Comparison of ENCODE assay signal across 11 cellular contexts in the genomic region with DNA sequence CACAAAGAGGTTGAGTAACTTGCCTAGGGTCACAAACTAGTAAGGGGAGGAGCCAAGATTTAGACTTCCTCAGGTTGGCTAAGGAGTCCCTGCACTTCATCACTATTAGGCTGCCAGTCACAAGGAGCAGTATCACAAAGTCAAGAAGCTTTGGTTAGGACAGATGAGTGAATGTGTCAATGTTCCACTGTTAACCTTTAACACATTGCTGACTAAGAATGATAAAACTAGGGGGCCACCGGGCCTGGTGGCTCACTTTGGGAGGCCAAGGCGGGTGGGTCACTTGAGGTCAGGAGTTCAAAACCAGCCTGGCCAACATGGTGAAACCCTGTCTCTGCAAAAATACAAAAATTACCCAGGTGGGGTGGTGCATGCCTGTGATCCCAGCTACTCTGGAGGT. TPM values are rescaled to one million over a fixed set of nuclear protein-coding genes. Genes with fewer than 3 reads are reported as not detected.
A peak's percentile ranks its signal among the peaks of the same experiment; 100 is the strongest.
DNase-seq lines count a peak whose midpoint lies in the region; ATAC-seq and TF ChIP-seq lines count a peak whose summit lies in the region.
"Had no signal": no experiment of that assay in that cellular context is flagged by ENCODE, and none has a peak within 500 bp of the region (broad histone marks: within the 10 kb centered on the region; RNA-seq: fewer than 3 reads in every experiment).

No MANE protein-coding gene starts in this region.

- no peak overlapping the region for H3K14ac ChIP-seq in mesenchymal stem cell (ENCODE audit: low read length in 2 of 2)

- H2AFZ ChIP-seq in mesenchymal stem cell (ENCODE audit: low read depth, low read length): no peak overlapping the region

- no peak overlapping the region for H3K27ac ChIP-seq in mesenchymal stem cell (ENCODE audit: low read length, poor library complexity, severe bottlenecking)
- H3K27ac ChIP-seq: skin epidermis had no signal

- H2AK5ac ChIP-seq in mesenchymal stem cell (ENCODE audit: low read length, severe bottlenecking): no peak overlapping the region

- DNase-seq in activated CD4-positive, alpha-beta T cell treated with anti-CD3 and anti-CD28 coated beads for 36 hours: peak; percentile 59
- no peak for DNase-seq in activated CD4-positive, alpha-beta T cell treated with anti-CD3 and anti-CD28 coated beads, Interleukin-2, amount 50 U/mL, for 4 hours
- DNase-seq in progenitor cell of endocrine pancreas (ENCODE audit: low spot score, unreplicated experiment) (no peak), foreskin fibroblast (no peak), NAMALWA (ENCODE audit: low spot score) (no peak), mesenchymal stem cell (no peak)
- DNase-seq: left cardiac atrium had no signal

- no peak overlapping the region for H3K4ac ChIP-seq in mesenchymal stem cell (ENCODE audit: low read depth in 1 of 2, low read length in 2 of 2)

- no peak overlapping the region for H3K4me3 Mint-ChIP-seq in activated CD4-positive, alpha-beta T cell treated with anti-CD3 and anti-CD28 coated beads for 36 hours
- no peak overlapping the region for H3K4me3 Mint-ChIP-seq in progenitor cell of endocrine pancreas (ENCODE audit: low read depth)

- H2BK12ac ChIP-seq in mesenchymal stem cell (ENCODE audit: low read length in 2 of 2): no peak overlapping the region

- CTCF ChIA-PET in activated CD4-positive, alpha-beta T cell treated with anti-CD3 and anti-CD28 coated beads for 36 hours (lab: Charles Lee): interaction anchor here (0.7 to 5.1 kb wide), 10 partner anchors 10 to 245 kb away, joined by 3 to 30 read pairs (median 3); no protein-coding TSS in a partner anchor

- no peak overlapping the region for H3K9ac ChIP-seq in mesenchymal stem cell (ENCODE audit: low read length)

- POLR2A ChIA-PET in activated CD4-positive, alpha-beta T cell treated with anti-CD3 and anti-CD28 coated beads for 36 hours (lab: Charles Lee): interaction anchor here (0.6 kb wide), 1 partner anchor 16 kb away, joined by 5 read pairs; no protein-coding TSS in a partner anchor

- no peak overlapping the region for H4K8ac ChIP-seq in mesenchymal stem cell (ENCODE audit: low read length)

- no peak overlapping the region for H3K4me2 ChIP-seq in mesenchymal stem cell (ENCODE audit: low read length, poor library complexity, severe bottlenecking)

- WGBS in mesenchymal stem cell: 83% methylated on average over 2 of the region's 2 CpGs

- H3K36me3 Mint-ChIP-seq in activated CD4-positive, alpha-beta T cell treated with anti-CD3 and anti-CD28 coated beads for 36 hours (ENCODE audit: low read depth): peaks cover 57% of the 10 kb centered on the region
- H3K36me3 Mint-ChIP-seq in progenitor cell of endocrine pancreas (ENCODE audit: insufficient read depth): peaks cover 33% of the 10 kb centered on the region

- intact Hi-C loops in activated CD4-positive, alpha-beta T cell treated with anti-CD3 and anti-CD28 coated beads for 36 hours (cut with DNase I, micrococcal nuclease): loop anchor here in 1 of 2 experiments (1.0 kb wide), 1 partner anchor 10 kb away; no protein-coding TSS in a partner anchor

- no peaks in the 10 kb centered on the region for H3K27me3 Mint-ChIP-seq in activated CD4-positive, alpha-beta T cell treated with anti-CD3 and anti-CD28 coated beads for 36 hours
- no peaks in the 10 kb centered on the region for H3K27me3 Mint-ChIP-seq in progenitor cell of endocrine pancreas

- peak; percentile 73 for ATAC-seq in activated CD4-positive, alpha-beta T cell treated with anti-CD3 and anti-CD28 coated beads for 36 hours
- ATAC-seq in GM21723 (IDR thresholded peaks at IDR 0.05; ENCODE audit: unreplicated experiment): peak; percentile 47
- ATAC-seq in HG03520 (IDR thresholded peaks at IDR 0.05; ENCODE audit: unreplicated experiment): peak; percentile 75
- ATAC-seq: left cardiac atrium had no signal

- peak overlapping the region; percentile 53 for H3K27ac Mint-ChIP-seq in activated CD4-positive, alpha-beta T cell treated with anti-CD3 and anti-CD28 coated beads for 36 hours
- peak overlapping the region; percentile 84 for H3K27ac Mint-ChIP-seq in progenitor cell of endocrine pancreas

- no peak overlapping the region for H4K91ac ChIP-seq in mesenchymal stem cell (ENCODE audit: low read length)

- no peak overlapping the region for H2BK120ac ChIP-seq in mesenchymal stem cell (ENCODE audit: low read depth, low read length)

- peaks cover 95% of the 10 kb centered on the region for H3K4me1 Mint-ChIP-seq in activated CD4-positive, alpha-beta T cell treated with anti-CD3 and anti-CD28 coated beads for 36 hours
- peaks cover 33% of the 10 kb centered on the region for H3K4me1 Mint-ChIP-seq in progenitor cell of endocrine pancreas (ENCODE audit: low read depth)

- no peak overlapping the region for H3K23ac ChIP-seq in mesenchymal stem cell (ENCODE audit: low read length in 2 of 2)

- H3K36me3 ChIP-seq in mesenchymal stem cell (ENCODE audit: control insufficient read depth in 1 of 2, insufficient read depth in 2 of 2, low read depth in 1 of 2, low read length in 2 of 2): peaks cover 0 to 2% of the 10 kb centered on the region in 2 experiments

- no peak overlapping the region for H2BK15ac ChIP-seq in mesenchymal stem cell (ENCODE audit: low read depth, poor library complexity, severe bottlenecking)

- H3K27me3 ChIP-seq in mesenchymal stem cell (ENCODE audit: control insufficient read depth in 1 of 2, insufficient read depth in 1 of 2, low read length in 2 of 2): no peaks in the 10 kb centered on the region
- H3K27me3 ChIP-seq: tibial nerve had no signal

- H2BK5ac ChIP-seq in mesenchymal stem cell (ENCODE audit: low read depth, low read length, poor library complexity, severe bottlenecking): no peak overlapping the region

- TF ChIP-seq CTCF in progenitor cell of endocrine pancreas (IDR thresholded peaks at IDR 0.05; ENCODE audit: unreplicated experiment) (no peak), foreskin fibroblast (IDR thresholded peaks at IDR 0.05; ENCODE audit: low read depth, low read length) (no peak)

- H3K4me1 ChIP-seq in mesenchymal stem cell (ENCODE audit: control insufficient read depth, insufficient read depth, low read depth, low read length): peaks cover 5% of the 10 kb centered on the region

- H3K9me3 Mint-ChIP-seq in activated CD4-positive, alpha-beta T cell treated with anti-CD3 and anti-CD28 coated beads for 36 hours (ENCODE audit: low read depth): peaks cover 18% of the 10 kb centered on the region
- H3K9me3 Mint-ChIP-seq in progenitor cell of endocrine pancreas (ENCODE audit: low read depth): peaks cover 31% of the 10 kb centered on the region

- H3K4me3 ChIP-seq in foreskin fibroblast (ENCODE audit: low read depth in 1 of 2, low read length in 2 of 2): no peak overlapping the region
- H3K4me3 ChIP-seq in mesenchymal stem cell (ENCODE audit: insufficient read depth in 1 of 2, low read depth in 1 of 2, low read length in 2 of 2): no peak overlapping the region
- H3K4me3 ChIP-seq: skin epidermis, tibial nerve had no signal

- peaks cover 4% of the 10 kb centered on the region for H3K9me3 ChIP-seq in mesenchymal stem cell (ENCODE audit: control insufficient read depth, low read length)

- peaks cover 16% of the 10 kb centered on the region for H3K79me1 ChIP-seq in mesenchymal stem cell (replicated peaks; ENCODE audit: low read length, poor library complexity, severe bottlenecking)

- no peak overlapping the region for H3K18ac ChIP-seq in mesenchymal stem cell (ENCODE audit: low read depth in 1 of 2, low read length in 2 of 2)

RNA-seq across cellular contexts. Expression of a gene that starts 32.0 kb away (rescaled TPM):
- total RNA-seq in activated CD4-positive, alpha-beta T cell treated with anti-CD3 and anti-CD28 coated beads for 36 hours: 100 to 1,000 TPM; 179 to 392 TPM
- 243 and 248 TPM in 2 replicates for total RNA-seq in progenitor cell of endocrine pancreas
- polyA plus RNA-seq in mesenchymal stem cell (2013, experiment 1 of 2): 88.9 TPM
- polyA plus RNA-seq in mesenchymal stem cell (2013, experiment 2 of 2): 102 TPM
